1 cellular context compared by ENCODE assay signal in genomic region chr18:80022613-80023012, GRCh38.
TF ChIP-seq lines count a peak whose summit lies in the region.

No MANE protein-coding gene starts in this region.

TF ChIP-seq in K562, 482 proteins besides CTCF, POLR2A, EP300 and RAD21 (continued from another document):
- TF ChIP-seq CEBPZ (IDR thresholded peaks at IDR 0.05; ENCODE audit: borderline replicate concordance, low read depth, low read length): peak; percentile 77; the same call in 1 of the 2 replicates
- TF ChIP-seq ZNF175 (CRISPR knock-in tag; IDR thresholded peaks at IDR 0.05; ENCODE audit: low read depth): no peak
- TF ChIP-seq, protein P1, sequence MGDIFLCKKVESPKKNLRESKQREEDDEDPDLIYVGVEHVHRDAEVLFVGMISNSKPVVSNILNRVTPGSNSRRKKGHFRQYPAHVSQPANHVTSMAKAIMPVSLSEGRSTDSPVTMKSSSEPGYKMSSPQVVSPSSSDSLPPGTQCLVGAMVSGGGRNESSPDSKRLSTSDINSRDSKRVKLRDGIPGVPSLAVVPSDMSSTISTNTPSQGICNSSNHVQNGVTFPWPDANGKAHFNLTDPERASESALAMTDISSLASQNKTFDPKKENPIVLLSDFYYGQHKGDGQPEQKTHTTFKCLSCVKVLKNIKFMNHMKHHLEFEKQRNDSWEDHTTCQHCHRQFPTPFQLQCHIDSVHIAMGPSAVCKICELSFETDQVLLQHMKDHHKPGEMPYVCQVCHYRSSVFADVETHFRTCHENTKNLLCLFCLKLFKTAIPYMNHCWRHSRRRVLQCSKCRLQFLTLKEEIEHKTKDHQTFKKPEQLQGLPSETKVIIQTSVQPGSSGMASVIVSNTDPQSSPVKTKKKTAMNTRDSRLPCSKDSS (IDR thresholded peaks at IDR 0.05; ENCODE audit: low read depth, partially characterized antibody): peak; percentile 94
- no peak for TF ChIP-seq DDX20 (tag; IDR thresholded peaks at IDR 0.05; ENCODE audit: low read depth)
- TF ChIP-seq ZEB2 (IDR thresholded peaks at IDR 0.05): peak; percentile 31; the same call in 1 of the 2 replicates
